28 cellular contexts compared by ENCODE assay signal in genomic region chrX:11210397-11210796, GRCh38.
"Had no signal": no experiment of that assay in that cellular context is flagged by ENCODE, and none has a peak within 500 bp of the region (broad histone marks: within the 10 kb centered on the region; RNA-seq: fewer than 3 reads in every experiment).

No MANE protein-coding gene starts in this region.

- H3K4me3 Mint-ChIP-seq: activated CD4-positive, alpha-beta memory T cell treated with anti-CD3 and anti-CD28 coated beads for 36 hours; activated CD4-positive, alpha-beta T cell treated with anti-CD3 and anti-CD28 coated beads, Interleukin-2, amount 10 ng/mL, durations not matched to agents 24 days and 14 days; activated naive CD4-positive, alpha-beta T cell treated with anti-CD3 and anti-CD28 coated beads, Interleukin-2, amount 10 ng/mL, durations not matched to agents 7 days and 5 days; activated naive CD8-positive, alpha-beta T cell treated with anti-CD3 and anti-CD28 coated beads, Interleukin-2, amount 10 ng/mL, durations not matched to agents 7 days and 5 days; activated T-helper 1 cell treated with anti-CD3 and anti-CD28 coated beads, Interleukin-12 subunit alpha, Interleukin-12 subunit beta, Interleukin-2, Interleukin-4 antibody, amounts not matched to agents 30 ng/mL and 10 ng/mL and 1 ng/mL, durations not matched to agents 14 hours and 24 hours and 36 hours; dendritic cell treated with granulocyte-macrophage colony-stimulating factor and Interleukin-4, amounts not matched to agents 40 ng/mL and 50 ng/mL, for 4 days; mesothelial cell of epicardium; naive thymus-derived CD8-positive, alpha-beta T cell; neural progenitor cell; T-helper 17 cell had no signal

- H3K27ac Mint-ChIP-seq: activated CD4-positive, alpha-beta memory T cell treated with anti-CD3 and anti-CD28 coated beads for 36 hours; activated CD4-positive, alpha-beta T cell treated with anti-CD3 and anti-CD28 coated beads, Interleukin-2, amount 10 ng/mL, durations not matched to agents 24 days and 14 days; activated naive CD4-positive, alpha-beta T cell treated with anti-CD3 and anti-CD28 coated beads, Interleukin-2, amount 10 ng/mL, durations not matched to agents 7 days and 5 days; activated naive CD8-positive, alpha-beta T cell treated with anti-CD3 and anti-CD28 coated beads, Interleukin-2, amount 10 ng/mL, durations not matched to agents 7 days and 5 days; activated T-helper 1 cell treated with anti-CD3 and anti-CD28 coated beads, Interleukin-12 subunit alpha, Interleukin-12 subunit beta, Interleukin-2, Interleukin-4 antibody, amounts not matched to agents 30 ng/mL and 10 ng/mL and 1 ng/mL, durations not matched to agents 14 hours and 24 hours and 36 hours; dendritic cell treated with granulocyte-macrophage colony-stimulating factor and Interleukin-4, amounts not matched to agents 40 ng/mL and 50 ng/mL, for 4 days; mesothelial cell of epicardium; naive thymus-derived CD8-positive, alpha-beta T cell; neural progenitor cell; T-helper 17 cell had no signal

- H3K4me1 Mint-ChIP-seq: activated CD4-positive, alpha-beta T cell treated with anti-CD3 and anti-CD28 coated beads, Interleukin-2, amount 10 ng/mL, durations not matched to agents 24 days and 14 days; activated naive CD4-positive, alpha-beta T cell treated with anti-CD3 and anti-CD28 coated beads, Interleukin-2, amount 10 ng/mL, durations not matched to agents 7 days and 5 days; activated naive CD8-positive, alpha-beta T cell treated with anti-CD3 and anti-CD28 coated beads, Interleukin-2, amount 10 ng/mL, durations not matched to agents 7 days and 5 days; naive thymus-derived CD8-positive, alpha-beta T cell; neural progenitor cell; T-helper 17 cell had no signal

- H3K4me1 ChIP-seq: esophagus muscularis mucosa, gastrocnemius medialis, left ventricle myocardium inferior, neural progenitor cell, spleen, tibial nerve had no signal

- H3K9ac ChIP-seq: neural progenitor cell had no signal

- H3K9me3 Mint-ChIP-seq: activated CD4-positive, alpha-beta memory T cell treated with anti-CD3 and anti-CD28 coated beads for 36 hours; activated CD4-positive, alpha-beta T cell treated with anti-CD3 and anti-CD28 coated beads, Interleukin-2, amount 10 ng/mL, durations not matched to agents 24 days and 14 days; dendritic cell treated with granulocyte-macrophage colony-stimulating factor and Interleukin-4, amounts not matched to agents 40 ng/mL and 50 ng/mL, for 4 days; neural progenitor cell had no signal

- H3K27me3 Mint-ChIP-seq: activated CD4-positive, alpha-beta memory T cell treated with anti-CD3 and anti-CD28 coated beads for 36 hours; activated CD4-positive, alpha-beta T cell treated with anti-CD3 and anti-CD28 coated beads, Interleukin-2, amount 10 ng/mL, durations not matched to agents 24 days and 14 days; activated naive CD4-positive, alpha-beta T cell treated with anti-CD3 and anti-CD28 coated beads, Interleukin-2, amount 10 ng/mL, durations not matched to agents 7 days and 5 days; activated naive CD8-positive, alpha-beta T cell treated with anti-CD3 and anti-CD28 coated beads, Interleukin-2, amount 10 ng/mL, durations not matched to agents 7 days and 5 days; dendritic cell treated with granulocyte-macrophage colony-stimulating factor and Interleukin-4, amounts not matched to agents 40 ng/mL and 50 ng/mL, for 4 days had no signal

- DNase-seq: activated CD4-positive, alpha-beta memory T cell treated with anti-CD3 and anti-CD28 coated beads for 36 hours; activated CD4-positive, alpha-beta T cell treated with anti-CD3 and anti-CD28 coated beads, Interleukin-2, amount 10 ng/mL, durations not matched to agents 24 days and 14 days; activated CD8-positive, alpha-beta memory T cell treated with anti-CD3 and anti-CD28 coated beads, Interleukin-2, amount 50 U/mL, for 4 hours; activated effector memory CD4-positive, alpha-beta T cell treated with anti-CD3 and anti-CD28 coated beads, Interleukin-2, amount 50 U/mL, for 16 hours; activated naive CD4-positive, alpha-beta T cell treated with anti-CD3 and anti-CD28 coated beads, Interleukin-2, amount 10 ng/mL, durations not matched to agents 7 days and 5 days; activated naive CD8-positive, alpha-beta T cell treated with anti-CD3 and anti-CD28 coated beads, Interleukin-2, amount 10 ng/mL, durations not matched to agents 7 days and 5 days; activated T-cell treated with anti-CD3 and anti-CD28 coated beads, Interleukin-2, amount 50 U/mL, for 1 hour; amniotic stem cell; central memory CD4-positive, alpha-beta T cell; effector CD4-positive, alpha-beta T cell; gastrocnemius medialis; glutamatergic neuron; islet precursor cell; left ventricle myocardium inferior; naive thymus-derived CD8-positive, alpha-beta T cell; right cardiac atrium; spleen; stimulated activated CD4-positive, alpha-beta T cell treated with anti-CD3 and anti-CD28 coated beads, Interleukin-2, amount 100 ng/mL, for 48 hours; stimulated activated naive CD4-positive, alpha-beta T cell treated with Interleukin-2 at 50 U/mL for 16 hours; T-helper 17 cell; T1000; WERI-Rb-1 had no signal

- H3K4me2 ChIP-seq: neural progenitor cell had no signal

- H3K36me3 ChIP-seq: esophagus muscularis mucosa, gastrocnemius medialis, left ventricle myocardium inferior, neural progenitor cell, spleen, tibial nerve, WERI-Rb-1 had no signal

- H3K36me3 Mint-ChIP-seq: activated CD4-positive, alpha-beta memory T cell treated with anti-CD3 and anti-CD28 coated beads for 36 hours; activated naive CD4-positive, alpha-beta T cell treated with anti-CD3 and anti-CD28 coated beads, Interleukin-2, amount 10 ng/mL, durations not matched to agents 7 days and 5 days; activated naive CD8-positive, alpha-beta T cell treated with anti-CD3 and anti-CD28 coated beads, Interleukin-2, amount 10 ng/mL, durations not matched to agents 7 days and 5 days; mesothelial cell of epicardium; naive thymus-derived CD8-positive, alpha-beta T cell; neural progenitor cell had no signal

- H3K9me3 ChIP-seq: esophagus muscularis mucosa, gastrocnemius medialis, left ventricle myocardium inferior, tibial nerve had no signal

- H3K27me3 ChIP-seq: esophagus muscularis mucosa, gastrocnemius medialis, neural progenitor cell, tibial nerve had no signal

- H3K4me3 ChIP-seq: esophagus muscularis mucosa, gastrocnemius medialis, left ventricle myocardium inferior, neural progenitor cell, spleen, tibial nerve had no signal

- H3K27ac ChIP-seq: esophagus muscularis mucosa, gastrocnemius medialis, left ventricle myocardium inferior, neural progenitor cell, tibial nerve, WERI-Rb-1 had no signal

- H2AFZ ChIP-seq: neural progenitor cell had no signal
